14 cellular contexts compared by ENCODE assay signal in the genomic region with DNA sequence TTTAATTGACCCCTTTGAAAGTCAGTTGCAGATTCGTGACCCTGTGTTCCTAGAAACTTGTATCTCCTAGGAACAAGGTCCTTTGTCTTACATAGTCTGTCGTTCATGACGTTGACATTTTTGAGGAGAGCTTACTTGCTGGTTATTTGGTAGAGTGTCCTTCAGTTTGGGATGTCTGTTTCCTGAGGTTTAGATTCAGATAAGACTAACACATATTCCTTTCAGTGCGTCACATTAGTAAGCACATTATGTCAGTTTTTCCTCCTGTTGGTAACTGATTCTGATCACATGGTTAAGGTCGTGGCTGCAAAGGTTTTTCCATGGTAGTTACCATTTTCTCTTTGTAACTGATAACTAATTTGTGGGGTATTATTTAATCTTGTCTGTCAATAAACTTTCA.
DNase-seq lines count a peak whose midpoint lies in the region; ATAC-seq, FAIRE-seq and TF ChIP-seq lines count a peak whose summit lies in the region.
"Had no signal": no experiment of that assay in that cellular context is flagged by ENCODE, and none has a peak within 500 bp of the region (broad histone marks: within the 10 kb centered on the region; RNA-seq: fewer than 3 reads in every experiment).

No MANE protein-coding gene starts in this region.

- H4K5ac ChIP-seq in IMR-90 (ENCODE audit: low read depth, low read length), result no peak overlapping the region

- POLR2A ChIA-PET in IMR-90 (lab: Charles Lee; ENCODE audit: unreplicated experiment), result no interaction called here
- POLR2A ChIA-PET in WTC11 (lab: Charles Lee), result no interaction called here

- FAIRE-seq in GM12891 (lab: Jason Lieb, UNC), result peak; percentile 73
- FAIRE-seq: A549, GM12878 had no signal

- H3K9me3 Mint-ChIP-seq in WTC11 (no peaks in the 10 kb centered on the region), endothelial cell (ENCODE audit: unreplicated experiment) (no peaks in the 10 kb centered on the region)
- H3K9me3 Mint-ChIP-seq: CD4-positive, alpha-beta memory T cell; GM23338; H9 had no signal

- H3K27me3 ChIP-seq in IMR-90 (ENCODE audit: control insufficient read depth, insufficient read depth, low read length), result no peaks in the 10 kb centered on the region
- H3K27me3 ChIP-seq: BE2C had no signal

- H3K9me3 ChIP-seq in IMR-90 (ENCODE audit: control insufficient read depth, insufficient read depth, low read length), result no peaks in the 10 kb centered on the region
- H3K9me3 ChIP-seq: A549, BE2C had no signal

- no peak overlapping the region for H3K56ac ChIP-seq in IMR-90 (ENCODE audit: extremely low read depth, insufficient read depth, low read length)

- H2BK15ac ChIP-seq in IMR-90 (ENCODE audit: low read depth, low read length), result no peak overlapping the region

- TF ChIP-seq CTCF in IMR-90 (conservative IDR thresholded peaks at IDR 0.05; ENCODE audit: low read depth, low read length), result no peak
- TF ChIP-seq CTCF in WTC11 (IDR thresholded peaks at IDR 0.05), result no peak
- TF ChIP-seq CTCF in endothelial cell (IDR thresholded peaks at IDR 0.05; ENCODE audit: unreplicated experiment), result no peak

- no peak overlapping the region for H3K4me2 ChIP-seq in IMR-90 (ENCODE audit: low read depth, low read length)
- H3K4me2 ChIP-seq: A549, GM23338 had no signal

- H3K27ac ChIP-seq in IMR-90 (ENCODE audit: insufficient read depth, low read length), result no peak overlapping the region
- H3K27ac ChIP-seq: A549, C4-2B had no signal

- no peak overlapping the region for H3K14ac ChIP-seq in IMR-90 (replicated peaks; ENCODE audit: low read depth, low read length)

- no peak overlapping the region for H4K91ac ChIP-seq in IMR-90 (ENCODE audit: insufficient read depth, low read depth, low read length)

- no peak overlapping the region for H3K4me3 ChIP-seq in IMR-90 (ENCODE audit: insufficient read depth, low read depth, low read length)
- H3K4me3 ChIP-seq: A549, GM12878, GM23338 had no signal

- H3K18ac ChIP-seq in IMR-90 (ENCODE audit: low read depth, low read length), result no peak overlapping the region

- intact Hi-C loops in IMR-90 (cut with micrococcal nuclease), result no loop called here

- peaks cover 30% of the 10 kb centered on the region for H3K36me3 ChIP-seq in IMR-90 (ENCODE audit: control insufficient read depth, insufficient read depth, low read length)

- no peak overlapping the region for H2BK120ac ChIP-seq in IMR-90 (ENCODE audit: low read depth, low read length)

- H2BK5ac ChIP-seq in IMR-90 (ENCODE audit: low read depth, low read length, poor library complexity, severe bottlenecking), result no peak overlapping the region

- no peak for ATAC-seq in IMR-90 (ENCODE audit: low read depth)
- no peak for ATAC-seq in WTC11
- ATAC-seq: A549, GM12878, GM23338 had no signal

- H3K4me1 Mint-ChIP-seq in WTC11 (no peaks in the 10 kb centered on the region), endothelial cell (ENCODE audit: unreplicated experiment) (no peaks in the 10 kb centered on the region)
- H3K4me1 Mint-ChIP-seq: GM23338, H9 had no signal

- no peak overlapping the region for H4K8ac ChIP-seq in IMR-90 (ENCODE audit: low read depth in 2 of 2, low read length in 2 of 2)

- CTCF ChIA-PET in IMR-90 (lab: Yijun Ruan, JAX) (no interaction called here), WTC11 (lab: Charles Lee) (no interaction called here)

- in situ Hi-C loops in IMR-90 (cut with MboI; ENCODE audit: low sequenced_read_pairs), result no loop called here

- peaks cover 17% of the 10 kb centered on the region for H3K4me1 ChIP-seq in IMR-90 (ENCODE audit: control insufficient read depth, insufficient read depth, low read length)

- H3K23ac ChIP-seq in IMR-90 (ENCODE audit: low read depth, low read length), result no peak overlapping the region

- H3K79me1 ChIP-seq in IMR-90 (ENCODE audit: low read depth in 1 of 2, low read length in 2 of 2), result peaks cover 0 to 26% of the 10 kb centered on the region in 2 experiments; a peak in 2 of 4 replicates

- H2AFZ ChIP-seq in IMR-90 (replicated peaks; ENCODE audit: low read length, poor library complexity), result no peak overlapping the region
- H2AFZ ChIP-seq: GM23338 had no signal

- DNase-seq in GM12891 (ENCODE audit: insufficient read length, low spot score) (no peak), IMR-90 (no peak), WTC11 (ENCODE audit: low spot score) (no peak), erythroblast (lab: John Stamatoyannopoulos, UW) (peak; percentile 11 to 35), NCI-H1930 (lab: John Stamatoyannopoulos, UW) (no peak), endothelial cell (ENCODE audit: low spot score) (no peak)
- DNase-seq: BE2C; CD4-positive, alpha-beta memory T cell; DMS79; H9 had no signal

- dilution Hi-C loops in IMR-90 (cut with HindIII; ENCODE audit: low sequenced_read_pairs, unreplicated experiment), result no loop called here

- no peak for TF ChIP-seq RAD21 in IMR-90 (IDR thresholded peaks at IDR 0.05; ENCODE audit: low read length)

- WGBS in IMR-90 (ENCODE audit: extremely low coverage in 2 of 2, insufficient read length in 1 of 2), 2 experiments, result no CpG with 5 or more reads among the region's 5 CpGs

- BruUV-seq in IMR-90 (replicated peaks; lab: Mats Ljungman, UMichigan), result no TSS peak

- no peak overlapping the region for H3K9ac ChIP-seq in IMR-90 (ENCODE audit: low read depth, low read length)

- 0 out of 2 replicates have a peak overlapping the region, but pooled peaks have one; percentile 4 for H3K4ac ChIP-seq in IMR-90 (ENCODE audit: low read depth, low read length)

- peaks cover 28% of the 10 kb centered on the region for H3K9me1 ChIP-seq in IMR-90 (ENCODE audit: insufficient read depth, low read length)

- H3K36me3 Mint-ChIP-seq in WTC11 (peaks cover 36% of the 10 kb centered on the region), endothelial cell (ENCODE audit: low read depth, unreplicated experiment) (peaks cover 20% of the 10 kb centered on the region)

- peak overlapping the region; percentile 54 for H3K27ac Mint-ChIP-seq in WTC11
- no peak overlapping the region for H3K27ac Mint-ChIP-seq in endothelial cell (ENCODE audit: unreplicated experiment)
- H3K27ac Mint-ChIP-seq: GM23338, H9 had no signal

- H4K20me1 ChIP-seq in IMR-90 (ENCODE audit: insufficient read depth, low read length), result no peaks in the 10 kb centered on the region

- no peak overlapping the region for H3K4me3 Mint-ChIP-seq in WTC11
- H3K4me3 Mint-ChIP-seq in endothelial cell (ENCODE audit: unreplicated experiment), result no peak overlapping the region
- H3K4me3 Mint-ChIP-seq: CD4-positive, alpha-beta memory T cell; GM23338; H9 had no signal

- no peak overlapping the region for H2AK5ac ChIP-seq in IMR-90 (ENCODE audit: low read depth, low read length)

- H2BK20ac ChIP-seq in IMR-90 (ENCODE audit: low read depth, low read length), result no peak overlapping the region

- H2AK9ac ChIP-seq in IMR-90 (replicated peaks; ENCODE audit: low read depth, low read length, poor library complexity), result no peak overlapping the region

- H3K27me3 Mint-ChIP-seq in WTC11 (ENCODE audit: low read depth), result no peaks in the 10 kb centered on the region
- no peaks in the 10 kb centered on the region for H3K27me3 Mint-ChIP-seq in endothelial cell (ENCODE audit: unreplicated experiment)
- H3K27me3 Mint-ChIP-seq: CD4-positive, alpha-beta memory T cell had no signal

- no peak for TF ChIP-seq POLR2A in GM12891 (IDR thresholded peaks at IDR 0.05; ENCODE audit: low read depth, low read length)
- TF ChIP-seq POLR2A in IMR-90 (IDR thresholded peaks at IDR 0.05; ENCODE audit: low read depth, low read length), result no peak
- TF ChIP-seq POLR2A in erythroblast (IDR thresholded peaks at IDR 0.05; ENCODE audit: low read length), result no peak

TF ChIP-seq in GM12891, 5 proteins besides CTCF, POLR2A, EP300 and RAD21:
- TF ChIP-seq POU2F2 (IDR thresholded peaks at IDR 0.05; ENCODE audit: low read depth, low read length), result no peak
- no peak for TF ChIP-seq TAF1 (IDR thresholded peaks at IDR 0.05; ENCODE audit: low read depth, low read length)
- TF ChIP-seq POLR2AphosphoS5 (IDR thresholded peaks at IDR 0.05; ENCODE audit: low read depth, low read length), result no peak
- no peak for TF ChIP-seq SPI1 (IDR thresholded peaks at IDR 0.05; ENCODE audit: low read depth, low read length)
- no peak for TF ChIP-seq PAX5 (IDR thresholded peaks at IDR 0.05; ENCODE audit: insufficient read depth, low read length, severe bottlenecking)

TF ChIP-seq in IMR-90, 13 proteins besides CTCF, POLR2A, EP300 and RAD21 (continues in another document):
- no peak for TF ChIP-seq FOS (IDR thresholded peaks at IDR 0.05; ENCODE audit: low read depth, low read length)
- TF ChIP-seq MXI1 (IDR thresholded peaks at IDR 0.05; ENCODE audit: borderline replicate concordance, low read depth, low read length), result no peak
- no peak for TF ChIP-seq MAFK (IDR thresholded peaks at IDR 0.05; ENCODE audit: low read depth, low read length)
- no peak for TF ChIP-seq RFX5 (IDR thresholded peaks at IDR 0.05; ENCODE audit: low read depth, low read length)
- TF ChIP-seq RCOR1 (IDR thresholded peaks at IDR 0.05; ENCODE audit: insufficient replicate concordance, low read length), result no peak
- no peak for TF ChIP-seq NFE2L2 (IDR thresholded peaks at IDR 0.05; ENCODE audit: low read depth, low read length)
- no peak for TF ChIP-seq CHD1 (IDR thresholded peaks at IDR 0.05; ENCODE audit: low read depth, low read length)

TF ChIP-seq in WTC11, 78 proteins besides CTCF, POLR2A, EP300 and RAD21 (continues in another document):
- TF ChIP-seq KAT7 (CRISPR knock-in tag; IDR thresholded peaks at IDR 0.05; ENCODE audit: borderline replicate concordance), result no peak
- TF ChIP-seq JUN (CRISPR knock-in tag; IDR thresholded peaks at IDR 0.05), result no peak
- TF ChIP-seq ZNF317 (CRISPR knock-in tag; IDR thresholded peaks at IDR 0.05; ENCODE audit: borderline replicate concordance, low read depth), result no peak
- no peak for TF ChIP-seq ZMAT4 (CRISPR knock-in tag; IDR thresholded peaks at IDR 0.05)
- TF ChIP-seq, protein P1, sequence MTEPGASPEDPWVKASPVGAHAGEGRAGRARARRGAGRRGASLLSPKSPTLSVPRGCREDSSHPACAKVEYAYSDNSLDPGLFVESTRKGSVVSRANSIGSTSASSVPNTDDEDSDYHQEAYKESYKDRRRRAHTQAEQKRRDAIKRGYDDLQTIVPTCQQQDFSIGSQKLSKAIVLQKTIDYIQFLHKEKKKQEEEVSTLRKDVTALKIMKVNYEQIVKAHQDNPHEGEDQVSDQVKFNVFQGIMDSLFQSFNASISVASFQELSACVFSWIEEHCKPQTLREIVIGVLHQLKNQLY (CRISPR knock-in tag; IDR thresholded peaks at IDR 0.05), result no peak
- no peak for TF ChIP-seq ZNF396 (CRISPR knock-in tag; IDR thresholded peaks at IDR 0.05; ENCODE audit: borderline replicate concordance)
- TF ChIP-seq SMAD4 (CRISPR knock-in tag; IDR thresholded peaks at IDR 0.05), result no peak
- no peak for TF ChIP-seq ETV6 (CRISPR knock-in tag; IDR thresholded peaks at IDR 0.05)

Comparison
In these comparisons a context has a peak if more than half of its experiments do, and no peak if none do; other contexts are left out.
1. DNase-seq: peak in erythroblast (2 of 2); none in GM12891 (single experiment), IMR-90 (single experiment), WTC11 (single experiment), NCI-H1930 (0 of 2) and endothelial cell (single experiment).